Comparison of ENCODE assay signal across 1 cellular context in genomic region chr3:39460677-39461076, GRCh38.
TF ChIP-seq lines count a peak whose summit lies in the region.

No MANE protein-coding gene starts in this region.

TF ChIP-seq in H1, 55 proteins besides CTCF, POLR2A, EP300 and RAD21:
- TF ChIP-seq CHD2 (IDR thresholded peaks at IDR 0.05; ENCODE audit: low read length), result no peak
- no peak for TF ChIP-seq JUN (IDR thresholded peaks at IDR 0.05; ENCODE audit: low read depth, low read length)
- no peak for TF ChIP-seq CREB1 (IDR thresholded peaks at IDR 0.05)
- no peak for TF ChIP-seq CBX5 (IDR thresholded peaks at IDR 0.05; ENCODE audit: low read depth, low read length)
- no peak for TF ChIP-seq TCF12 (IDR thresholded peaks at IDR 0.05; ENCODE audit: low read depth, low read length)
- no peak for TF ChIP-seq FOSL1 (IDR thresholded peaks at IDR 0.05; ENCODE audit: insufficient read depth, low read depth, low read length)
- TF ChIP-seq SAP30 (IDR thresholded peaks at IDR 0.05; ENCODE audit: insufficient read depth, insufficient replicate concordance, low read length), result no peak
- no peak for TF ChIP-seq HDAC2 (IDR thresholded peaks at IDR 0.05; ENCODE audit: borderline replicate concordance in 1 of 2, low read depth in 2 of 2, low read length in 2 of 2)
- TF ChIP-seq RXRA (IDR thresholded peaks at IDR 0.05; ENCODE audit: insufficient read depth, low read depth, low read length), result no peak
- TF ChIP-seq TBP (IDR thresholded peaks at IDR 0.05; ENCODE audit: low read depth, low read length), result no peak
- TF ChIP-seq EGR1 (IDR thresholded peaks at IDR 0.05; ENCODE audit: borderline replicate concordance, low read depth, low read length), result no peak
- TF ChIP-seq, protein P1, sequence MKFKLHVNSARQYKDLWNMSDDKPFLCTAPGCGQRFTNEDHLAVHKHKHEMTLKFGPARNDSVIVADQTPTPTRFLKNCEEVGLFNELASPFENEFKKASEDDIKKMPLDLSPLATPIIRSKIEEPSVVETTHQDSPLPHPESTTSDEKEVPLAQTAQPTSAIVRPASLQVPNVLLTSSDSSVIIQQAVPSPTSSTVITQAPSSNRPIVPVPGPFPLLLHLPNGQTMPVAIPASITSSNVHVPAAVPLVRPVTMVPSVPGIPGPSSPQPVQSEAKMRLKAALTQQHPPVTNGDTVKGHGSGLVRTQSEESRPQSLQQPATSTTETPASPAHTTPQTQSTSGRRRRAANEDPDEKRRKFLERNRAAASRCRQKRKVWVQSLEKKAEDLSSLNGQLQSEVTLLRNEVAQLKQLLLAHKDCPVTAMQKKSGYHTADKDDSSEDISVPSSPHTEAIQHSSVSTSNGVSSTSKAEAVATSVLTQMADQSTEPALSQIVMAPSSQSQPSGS (IDR thresholded peaks at IDR 0.05; ENCODE audit: low read length), result no peak
- no peak for TF ChIP-seq KDM5A (IDR thresholded peaks at IDR 0.05; ENCODE audit: low read length)
- no peak for TF ChIP-seq USF2 (IDR thresholded peaks at IDR 0.05; ENCODE audit: low read length)
- TF ChIP-seq GTF2F1 (IDR thresholded peaks at IDR 0.05; ENCODE audit: borderline replicate concordance, low read depth, low read length), result no peak
- TF ChIP-seq TAF7 (optimal IDR thresholded peaks at IDR 0.05; ENCODE audit: borderline replicate concordance, low read depth, low read length), result no peak
- no peak for TF ChIP-seq POLR2AphosphoS5 (IDR thresholded peaks at IDR 0.05; ENCODE audit: low read depth, low read length)
- TF ChIP-seq RFX5 (IDR thresholded peaks at IDR 0.05; ENCODE audit: borderline replicate concordance, low read depth, low read length), result no peak
- no peak for TF ChIP-seq YY1 (IDR thresholded peaks at IDR 0.05; ENCODE audit: low read depth, low read length)
